Comparison of ENCODE assay signal across 8 cellular contexts in the genomic region with DNA sequence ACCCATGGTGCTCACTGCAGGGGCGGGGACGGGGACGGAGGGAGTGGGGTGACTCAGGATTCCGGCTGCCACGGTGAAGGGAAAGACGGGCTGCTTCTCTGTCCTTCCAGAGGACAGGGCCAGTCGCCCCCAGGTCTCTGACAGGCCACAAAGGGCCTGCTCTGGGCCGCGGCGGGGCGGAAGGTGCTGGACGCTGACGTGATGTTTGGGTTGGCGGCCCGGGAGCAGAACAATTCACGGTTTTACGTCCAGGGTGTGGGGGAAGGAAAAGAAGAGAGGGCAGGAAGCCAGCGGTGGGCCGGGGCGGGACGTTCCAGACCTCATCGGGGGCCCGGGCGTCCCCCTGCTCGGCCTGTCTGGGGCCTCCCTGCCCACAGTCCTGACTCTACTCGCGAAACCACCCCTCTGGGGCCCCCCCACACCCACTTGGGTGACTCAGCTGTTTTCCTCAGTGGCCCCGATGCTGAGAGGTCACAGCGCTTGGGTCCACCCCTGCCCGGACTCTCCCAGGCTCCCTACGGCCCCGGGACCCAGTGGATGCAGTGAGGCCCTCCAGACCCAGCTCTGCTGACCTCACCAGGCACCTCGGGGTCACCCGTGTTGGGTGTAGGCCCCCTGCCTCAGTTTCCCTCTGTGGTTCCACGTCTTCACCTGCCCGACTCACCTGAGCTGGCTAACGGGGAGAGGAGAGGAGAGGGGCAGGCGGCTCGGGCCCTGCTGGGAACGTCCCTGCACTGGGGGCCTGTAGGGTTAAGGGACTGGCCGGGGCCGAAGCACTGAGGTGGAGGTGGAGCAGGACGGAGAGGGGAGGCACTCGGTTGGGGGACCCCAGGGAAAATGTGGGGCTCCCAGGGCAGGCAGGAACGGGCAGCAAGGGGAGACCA. TPM values are rescaled to one million over a fixed set of nuclear protein-coding genes. Genes with fewer than 3 reads are reported as not detected.
DNase-seq lines count a peak whose midpoint lies in the region; ATAC-seq, FAIRE-seq and TF ChIP-seq lines count a peak whose summit lies in the region.

No MANE protein-coding gene starts in this region.

- POLR2A ChIA-PET in HepG2 (lab: Yijun Ruan, JAX), result interaction anchor here (0.6 kb wide), 1 partner anchor 42 kb away, joined by 3 read pairs; no protein-coding TSS in a partner anchor

- TF ChIP-seq EP300 in HepG2 (IDR thresholded peaks at IDR 0.05; ENCODE audit: low read depth in 2 of 2, low read length in 2 of 2) (no peak), HepG2 (CRISPR knock-in tag; IDR thresholded peaks at IDR 0.05; ENCODE audit: borderline replicate concordance) (no peak)

- no peak for TF ChIP-seq RAD21 in HepG2 (CRISPR knock-in tag; IDR thresholded peaks at IDR 0.05)

- no peaks in the 10 kb centered on the region for H4K20me1 ChIP-seq in HepG2 (ENCODE audit: insufficient read depth, low read length)

- no TSS peak for BruUV-seq in HepG2 (replicated peaks; lab: Mats Ljungman, UMichigan)

- no peak for FAIRE-seq in HepG2 (lab: Jason Lieb, UNC)

- ATAC-seq in HepG2 (no peak), HG02763 (IDR thresholded peaks at IDR 0.05; ENCODE audit: unreplicated experiment) (no peak)

- H2AFZ ChIP-seq in HepG2 (ENCODE audit: low read length), result no peak overlapping the region

- H3K4me3 ChIP-seq in HUES48 (ENCODE audit: low read depth, low read length) (no peak overlapping the region), ascending aorta (peak overlapping the region; percentile 31 to 60), HepG2 (replicated peaks in 1 of 3; ENCODE audit: insufficient read depth in 1 of 3, low read depth in 2 of 3, low read length in 3 of 3) (no peak overlapping the region)

- peak overlapping the region; percentile 64 for H3K27ac ChIP-seq in HUES48 (ENCODE audit: low read depth, low read length)
- H3K27ac ChIP-seq in ascending aorta, result peak overlapping the region; percentile 99
- H3K27ac ChIP-seq in HepG2 (ENCODE audit: extremely low read length, insufficient read depth, low read length), result no peak overlapping the region

- H3K9me3 ChIP-seq in HUES48 (ENCODE audit: control insufficient read depth, insufficient read depth, low read length) (no peaks in the 10 kb centered on the region), ascending aorta (no peaks in the 10 kb centered on the region), HepG2 (ENCODE audit: low read length) (no peaks in the 10 kb centered on the region)

- WGBS in HepG2 (ENCODE audit: low lambda C conversion rate), result 85% methylated on average over 34 of the region's 45 CpGs

- CTCF ChIA-PET in HepG2 (lab: Yijun Ruan, JAX; ENCODE audit: low intra/inter-chr PET ratio, low total read pairs), result no interaction called here

- TF ChIP-seq CTCF in ascending aorta (IDR thresholded peaks at IDR 0.05) (no peak), HepG2 (CRISPR knock-in tag; IDR thresholded peaks at IDR 0.05) (no peak)

- H3K36me3 ChIP-seq in HUES48 (ENCODE audit: control insufficient read depth, insufficient read depth, low read length) (no peaks in the 10 kb centered on the region), ascending aorta (peaks cover 5 to 10% of the 10 kb centered on the region in 2 donors), HepG2 (replicated peaks in 1 of 2; ENCODE audit: control insufficient read depth in 1 of 2, insufficient read depth in 2 of 2, low read length in 2 of 2) (no peaks in the 10 kb centered on the region; a peak in 2 of 5 replicates)

- no peak overlapping the region for H3K9ac ChIP-seq in HUES48 (ENCODE audit: low read depth, low read length)
- H3K9ac ChIP-seq in HepG2 (ENCODE audit: insufficient read depth, low read depth, low read length), result no peak overlapping the region

- H3K79me2 ChIP-seq in HepG2 (ENCODE audit: insufficient read depth, low read length), result no peaks in the 10 kb centered on the region

- H3K4me1 ChIP-seq in HUES48 (ENCODE audit: control insufficient read depth, insufficient read depth, low read length), result peaks cover 16% of the 10 kb centered on the region
- H3K4me1 ChIP-seq in ascending aorta, result peaks cover 18 to 48% of the 10 kb centered on the region in 2 donors
- H3K4me1 ChIP-seq in HepG2 (ENCODE audit: insufficient read depth, low read length), result peaks cover 21% of the 10 kb centered on the region

- DNase-seq in ascending aorta (ENCODE audit: low spot score in 2 of 2) (peak; percentile 85 to 94), HepG2 (ENCODE audit: low spot score) (no peak), DMS53 (lab: John Stamatoyannopoulos, UW) (no peak), NCI-H2029 treated with DMSO at 0.1 percent for 48 hours (lab: John Stamatoyannopoulos, UW) (no peak), ecto neural progenitor cell (ENCODE audit: low spot score) (no peak)
- peak; percentile 68 to 77 for DNase-seq in stimulated activated CD8-positive, alpha-beta memory T cell treated with anti-CD3 and anti-CD28 coated beads, Interleukin-2, amount 100 ng/mL, for 48 hours (ENCODE audit: low read depth in 2 of 2)

- intact Hi-C loops in ascending aorta (cut with DNase I), result loop anchor here (1.0 to 5.0 kb wide), 4 partner anchors 14 to 296 kb away; partner anchors contain the start of genes MRPL54 and PIP5K1C
- intact Hi-C loops in HepG2 (cut with micrococcal nuclease; ENCODE audit: unreplicated experiment), result no loop called here

- in situ Hi-C loops in HepG2 (cut with HindIII; ENCODE audit: extremely low pct_ligation_motif_present, low pct_unique_long_range_greater_than_20kb), result no loop called here

- no peak overlapping the region for H3K4me2 ChIP-seq in HepG2 (ENCODE audit: low read depth, low read length)

- no peak for TF ChIP-seq POLR2A in HepG2 (IDR thresholded peaks at IDR 0.05; ENCODE audit: insufficient read depth in 1 of 2, low read depth in 2 of 2, low read length in 2 of 2)

- no peaks in the 10 kb centered on the region for H3K27me3 ChIP-seq in HUES48 (ENCODE audit: control insufficient read depth, insufficient read depth, low read length)
- H3K27me3 ChIP-seq in ascending aorta, result no peaks in the 10 kb centered on the region
- H3K27me3 ChIP-seq in HepG2 (ENCODE audit: control insufficient read depth in 1 of 2, insufficient read depth in 2 of 2, low read length in 2 of 2), result no peaks in the 10 kb centered on the region

RNA-seq across cellular contexts. Expression of gene PIP5K1C, which starts 29.2 kb away (rescaled TPM):
- total RNA-seq in ascending aorta (87.3 TPM), HepG2 (2016; rRNA removed; fragmentation: Illumina TruSeq; extraction: Trizol) (4.3 and 5.2 TPM in 2 replicates)
- total RNA-seq in HepG2 (2016; cell fraction: cytosol; rRNA removed; fragmentation: Illumina TruSeq; extraction: Trizol; ENCODE audit: low read depth), result 7.1 TPM in 2 replicates
- 3.5 and 4.4 TPM in 2 replicates for total RNA-seq in HepG2 (2016; cell fraction: insoluble cytoplasmic fraction; rRNA removed; fragmentation: Illumina TruSeq; extraction: Trizol)
- 6.2 and 6.4 TPM in 2 replicates for total RNA-seq in HepG2 (2016; cell fraction: membrane; rRNA removed; fragmentation: Illumina TruSeq; extraction: Trizol)
- total RNA-seq in HepG2 (2016; cell fraction: nucleus; rRNA removed; fragmentation: Illumina TruSeq; extraction: Trizol), result 3.7 and 4.3 TPM in 2 replicates
- polyA plus RNA-seq in HepG2 (2011; rRNA removed), result 3.6 and 4.8 TPM in 2 replicates
- polyA plus RNA-seq in HepG2 (2011; cell fraction: cytosol; rRNA removed), result 1.9 and 2.3 TPM in 2 replicates
- 11.5 and 14.0 TPM in 2 replicates for polyA plus RNA-seq in HepG2 (2011; cell fraction: nucleus; rRNA removed)
- 6.4 and 8.6 TPM in 2 replicates for polyA plus RNA-seq in HepG2 (2012)
- 0.99 and 1.0 TPM in 2 replicates for polyA plus RNA-seq in HepG2 (2016; cell fraction: cytosol; fragmentation: Illumina TruSeq; extraction: Trizol; ENCODE audit: low read depth)
- polyA plus RNA-seq in HepG2 (2016; cell fraction: insoluble cytoplasmic fraction; fragmentation: Illumina TruSeq; extraction: Trizol; ENCODE audit: low read depth), result 6.8 and 10.5 TPM in 2 replicates
- polyA plus RNA-seq in HepG2 (2016; cell fraction: membrane; fragmentation: Illumina TruSeq; extraction: Trizol; ENCODE audit: low read depth), result 4.0 and 4.6 TPM in 2 replicates
- 16.9 and 17.1 TPM in 2 replicates for polyA plus RNA-seq in HepG2 (2016; cell fraction: nucleus; fragmentation: Illumina TruSeq; extraction: Trizol; ENCODE audit: insufficient read depth, low read depth)
- 21.9 and 27.3 TPM in 2 replicates for polyA minus RNA-seq in HepG2 (2011; rRNA and poly(A)+ RNA removed; ENCODE audit: low replicate concordance)
- 6.3 and 12.3 TPM in 2 replicates for polyA minus RNA-seq in HepG2 (2011; cell fraction: cytosol; rRNA and poly(A)+ RNA removed)
- polyA minus RNA-seq in HepG2 (2011; cell fraction: nucleus; rRNA and poly(A)+ RNA removed), result 5.9 and 6.3 TPM in 2 replicates

RNA-seq across cellular contexts. Expression of gene TJP3, which starts 37.1 kb away (rescaled TPM):
- total RNA-seq in ascending aorta (12.6 TPM), HepG2 (2016; rRNA removed; fragmentation: Illumina TruSeq; extraction: Trizol) (20.6 and 21.5 TPM in 2 replicates)
- total RNA-seq in HepG2 (2016; cell fraction: cytosol; rRNA removed; fragmentation: Illumina TruSeq; extraction: Trizol; ENCODE audit: low read depth), result 4.8 and 6.1 TPM in 2 replicates
- 12.8 and 26.0 TPM in 2 replicates for total RNA-seq in HepG2 (2016; cell fraction: insoluble cytoplasmic fraction; rRNA removed; fragmentation: Illumina TruSeq; extraction: Trizol)
- 6.5 and 7.3 TPM in 2 replicates for total RNA-seq in HepG2 (2016; cell fraction: membrane; rRNA removed; fragmentation: Illumina TruSeq; extraction: Trizol)
- 21.9 and 26.6 TPM in 2 replicates for total RNA-seq in HepG2 (2016; cell fraction: nucleus; rRNA removed; fragmentation: Illumina TruSeq; extraction: Trizol)
- polyA plus RNA-seq in HepG2 (2011; rRNA removed), result 2.3 and 3.3 TPM in 2 replicates
- 0.60 and 0.95 TPM in 2 replicates for polyA plus RNA-seq in HepG2 (2011; cell fraction: cytosol; rRNA removed)
- 7.0 and 7.9 TPM in 2 replicates for polyA plus RNA-seq in HepG2 (2011; cell fraction: nucleus; rRNA removed)
- polyA plus RNA-seq in HepG2 (2012), result 5.3 and 9.8 TPM in 2 replicates
- polyA plus RNA-seq in HepG2 (2016; cell fraction: cytosol; fragmentation: Illumina TruSeq; extraction: Trizol; ENCODE audit: low read depth), result 1.8 and 2.4 TPM in 2 replicates
- polyA plus RNA-seq in HepG2 (2016; cell fraction: insoluble cytoplasmic fraction; fragmentation: Illumina TruSeq; extraction: Trizol; ENCODE audit: low read depth), result 14.4 and 15.0 TPM in 2 replicates
- 3.0 and 3.4 TPM in 2 replicates for polyA plus RNA-seq in HepG2 (2016; cell fraction: membrane; fragmentation: Illumina TruSeq; extraction: Trizol; ENCODE audit: low read depth)
- 30.0 and 33.5 TPM in 2 replicates for polyA plus RNA-seq in HepG2 (2016; cell fraction: nucleus; fragmentation: Illumina TruSeq; extraction: Trizol; ENCODE audit: insufficient read depth, low read depth)
- polyA minus RNA-seq in HepG2 (2011; rRNA and poly(A)+ RNA removed; ENCODE audit: low replicate concordance), result 4.2 and 4.7 TPM in 2 replicates
- polyA minus RNA-seq in HepG2 (2011; cell fraction: cytosol; rRNA and poly(A)+ RNA removed), result 4.5 and 6.3 TPM in 2 replicates
- polyA minus RNA-seq in HepG2 (2011; cell fraction: nucleus; rRNA and poly(A)+ RNA removed), result 3.5 and 6.6 TPM in 2 replicates

RNA-seq across cellular contexts. Expression of gene CACTIN, which starts 44.4 kb away (rescaled TPM):
- total RNA-seq in ascending aorta (57.6 TPM), HepG2 (2016; rRNA removed; fragmentation: Illumina TruSeq; extraction: Trizol) (11.1 and 16.6 TPM in 2 replicates)
- 2.8 and 3.1 TPM in 2 replicates for total RNA-seq in HepG2 (2016; cell fraction: cytosol; rRNA removed; fragmentation: Illumina TruSeq; extraction: Trizol; ENCODE audit: low read depth)
- total RNA-seq in HepG2 (2016; cell fraction: insoluble cytoplasmic fraction; rRNA removed; fragmentation: Illumina TruSeq; extraction: Trizol), result 11.2 and 17.9 TPM in 2 replicates
- total RNA-seq in HepG2 (2016; cell fraction: membrane; rRNA removed; fragmentation: Illumina TruSeq; extraction: Trizol), result 4.7 and 5.6 TPM in 2 replicates
- total RNA-seq in HepG2 (2016; cell fraction: nucleus; rRNA removed; fragmentation: Illumina TruSeq; extraction: Trizol), result 9.0 and 11.6 TPM in 2 replicates
- polyA plus RNA-seq in HepG2 (2011; rRNA removed), result 10.0 and 11.5 TPM in 2 replicates
- 6.6 and 11.2 TPM in 2 replicates for polyA plus RNA-seq in HepG2 (2011; cell fraction: cytosol; rRNA removed)
- polyA plus RNA-seq in HepG2 (2011; cell fraction: nucleus; rRNA removed), result 31.8 and 41.5 TPM in 2 replicates
- polyA plus RNA-seq in HepG2 (2012), result 5.7 and 5.8 TPM in 2 replicates
- polyA plus RNA-seq in HepG2 (2016; cell fraction: cytosol; fragmentation: Illumina TruSeq; extraction: Trizol; ENCODE audit: low read depth), result 1.7 and 1.8 TPM in 2 replicates
- polyA plus RNA-seq in HepG2 (2016; cell fraction: insoluble cytoplasmic fraction; fragmentation: Illumina TruSeq; extraction: Trizol; ENCODE audit: low read depth), result 10.2 and 13.0 TPM in 2 replicates
- polyA plus RNA-seq in HepG2 (2016; cell fraction: membrane; fragmentation: Illumina TruSeq; extraction: Trizol; ENCODE audit: low read depth), result 3.7 and 4.0 TPM in 2 replicates
- polyA plus RNA-seq in HepG2 (2016; cell fraction: nucleus; fragmentation: Illumina TruSeq; extraction: Trizol; ENCODE audit: insufficient read depth, low read depth), result 28.6 and 30.2 TPM in 2 replicates
- 9.7 and 19.5 TPM in 2 replicates for polyA minus RNA-seq in HepG2 (2011; rRNA and poly(A)+ RNA removed; ENCODE audit: low replicate concordance)
- polyA minus RNA-seq in HepG2 (2011; cell fraction: cytosol; rRNA and poly(A)+ RNA removed), result 5.0 and 5.2 TPM in 2 replicates
- 5.3 and 5.7 TPM in 2 replicates for polyA minus RNA-seq in HepG2 (2011; cell fraction: nucleus; rRNA and poly(A)+ RNA removed)

Comparison
In these comparisons a context has a peak if more than half of its experiments do, and no peak if none do; other contexts are left out.
1. H3K4me3 ChIP-seq: peak in ascending aorta (2 of 2); none in HUES48 (single experiment) and HepG2 (0 of 3).
2. DNase-seq: peak in ascending aorta (2 of 2) and stimulated activated CD8-positive, alpha-beta memory T cell treated with anti-CD3 and anti-CD28 coated beads, Interleukin-2, amount 100 ng/mL, for 48 hours (2 of 2); none in HepG2 (single experiment), DMS53 (single experiment), NCI-H2029 treated with DMSO at 0.1 percent for 48 hours (single experiment) and ecto neural progenitor cell (single experiment).
3. RNA of gene PIP5K1C, which starts 29.2 kb away (total RNA-seq): 87.3 TPM in ascending aorta (single experiment); 3.5 to 7.1 TPM in HepG2; every median in the first group is over 10 times any median in the second.